Comparison of ENCODE assay signal across 1 cellular context in the genomic region with DNA sequence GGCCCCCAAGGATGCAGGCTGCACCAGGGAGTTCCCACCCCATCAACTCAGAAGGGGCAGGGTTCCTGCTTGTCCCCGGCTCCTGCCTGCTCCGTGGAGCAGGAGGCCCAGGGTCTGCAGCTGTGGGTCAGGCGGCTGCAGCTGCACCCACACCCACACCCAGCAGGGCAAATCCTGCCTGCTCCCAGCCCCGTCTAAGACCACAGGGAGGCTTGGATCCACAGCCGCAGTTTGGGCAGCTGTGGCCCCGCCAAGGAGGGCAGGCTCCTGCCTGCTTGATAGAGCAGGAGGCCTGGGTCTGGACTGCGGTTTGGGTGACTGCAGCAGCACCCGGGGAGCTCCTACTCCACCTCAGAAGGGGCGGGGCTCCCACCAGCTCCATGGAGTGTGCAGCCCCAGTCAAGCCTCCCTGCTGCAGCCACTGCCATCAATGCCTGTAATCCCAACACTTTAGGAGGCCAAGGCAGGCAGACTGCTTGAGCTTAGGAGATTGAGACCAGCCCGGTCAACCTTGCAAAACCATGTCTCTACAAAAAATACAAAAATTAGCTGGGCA.
TF ChIP-seq lines count a peak whose summit lies in the region.

No MANE protein-coding gene starts in this region.

TF ChIP-seq in WTC11, 78 proteins besides CTCF, POLR2A, EP300 and RAD21 (continued from another document):
- TF ChIP-seq, protein P1, sequence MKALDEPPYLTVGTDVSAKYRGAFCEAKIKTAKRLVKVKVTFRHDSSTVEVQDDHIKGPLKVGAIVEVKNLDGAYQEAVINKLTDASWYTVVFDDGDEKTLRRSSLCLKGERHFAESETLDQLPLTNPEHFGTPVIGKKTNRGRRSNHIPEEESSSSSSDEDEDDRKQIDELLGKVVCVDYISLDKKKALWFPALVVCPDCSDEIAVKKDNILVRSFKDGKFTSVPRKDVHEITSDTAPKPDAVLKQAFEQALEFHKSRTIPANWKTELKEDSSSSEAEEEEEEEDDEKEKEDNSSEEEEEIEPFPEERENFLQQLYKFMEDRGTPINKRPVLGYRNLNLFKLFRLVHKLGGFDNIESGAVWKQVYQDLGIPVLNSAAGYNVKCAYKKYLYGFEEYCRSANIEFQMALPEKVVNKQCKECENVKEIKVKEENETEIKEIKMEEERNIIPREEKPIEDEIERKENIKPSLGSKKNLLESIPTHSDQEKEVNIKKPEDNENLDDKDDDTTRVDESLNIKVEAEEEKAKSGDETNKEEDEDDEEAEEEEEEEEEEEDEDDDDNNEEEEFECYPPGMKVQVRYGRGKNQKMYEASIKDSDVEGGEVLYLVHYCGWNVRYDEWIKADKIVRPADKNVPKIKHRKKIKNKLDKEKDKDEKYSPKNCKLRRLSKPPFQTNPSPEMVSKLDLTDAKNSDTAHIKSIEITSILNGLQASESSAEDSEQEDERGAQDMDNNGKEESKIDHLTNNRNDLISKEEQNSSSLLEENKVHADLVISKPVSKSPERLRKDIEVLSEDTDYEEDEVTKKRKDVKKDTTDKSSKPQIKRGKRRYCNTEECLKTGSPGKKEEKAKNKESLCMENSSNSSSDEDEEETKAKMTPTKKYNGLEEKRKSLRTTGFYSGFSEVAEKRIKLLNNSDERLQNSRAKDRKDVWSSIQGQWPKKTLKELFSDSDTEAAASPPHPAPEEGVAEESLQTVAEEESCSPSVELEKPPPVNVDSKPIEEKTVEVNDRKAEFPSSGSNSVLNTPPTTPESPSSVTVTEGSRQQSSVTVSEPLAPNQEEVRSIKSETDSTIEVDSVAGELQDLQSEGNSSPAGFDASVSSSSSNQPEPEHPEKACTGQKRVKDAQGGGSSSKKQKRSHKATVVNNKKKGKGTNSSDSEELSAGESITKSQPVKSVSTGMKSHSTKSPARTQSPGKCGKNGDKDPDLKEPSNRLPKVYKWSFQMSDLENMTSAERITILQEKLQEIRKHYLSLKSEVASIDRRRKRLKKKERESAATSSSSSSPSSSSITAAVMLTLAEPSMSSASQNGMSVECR (CRISPR knock-in tag; IDR thresholded peaks at IDR 0.05; ENCODE audit: borderline replicate concordance): no peak
- TF ChIP-seq ZNF263 (CRISPR knock-in tag; IDR thresholded peaks at IDR 0.05; ENCODE audit: low read depth) (no peak), ZNF671 (CRISPR knock-in tag; IDR thresholded peaks at IDR 0.05) (no peak), NFATC4 (CRISPR knock-in tag; IDR thresholded peaks at IDR 0.05) (no peak), ZNF121 (CRISPR knock-in tag; IDR thresholded peaks at IDR 0.05) (no peak), FOXP1 (CRISPR knock-in tag; IDR thresholded peaks at IDR 0.05; ENCODE audit: borderline replicate concordance) (no peak), HMGA2 (CRISPR knock-in tag; IDR thresholded peaks at IDR 0.05) (no peak)
- TF ChIP-seq, protein P2, sequence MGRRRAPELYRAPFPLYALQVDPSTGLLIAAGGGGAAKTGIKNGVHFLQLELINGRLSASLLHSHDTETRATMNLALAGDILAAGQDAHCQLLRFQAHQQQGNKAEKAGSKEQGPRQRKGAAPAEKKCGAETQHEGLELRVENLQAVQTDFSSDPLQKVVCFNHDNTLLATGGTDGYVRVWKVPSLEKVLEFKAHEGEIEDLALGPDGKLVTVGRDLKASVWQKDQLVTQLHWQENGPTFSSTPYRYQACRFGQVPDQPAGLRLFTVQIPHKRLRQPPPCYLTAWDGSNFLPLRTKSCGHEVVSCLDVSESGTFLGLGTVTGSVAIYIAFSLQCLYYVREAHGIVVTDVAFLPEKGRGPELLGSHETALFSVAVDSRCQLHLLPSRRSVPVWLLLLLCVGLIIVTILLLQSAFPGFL (CRISPR knock-in tag; IDR thresholded peaks at IDR 0.05; ENCODE audit: borderline replicate concordance): no peak
- TF ChIP-seq, protein P3, sequence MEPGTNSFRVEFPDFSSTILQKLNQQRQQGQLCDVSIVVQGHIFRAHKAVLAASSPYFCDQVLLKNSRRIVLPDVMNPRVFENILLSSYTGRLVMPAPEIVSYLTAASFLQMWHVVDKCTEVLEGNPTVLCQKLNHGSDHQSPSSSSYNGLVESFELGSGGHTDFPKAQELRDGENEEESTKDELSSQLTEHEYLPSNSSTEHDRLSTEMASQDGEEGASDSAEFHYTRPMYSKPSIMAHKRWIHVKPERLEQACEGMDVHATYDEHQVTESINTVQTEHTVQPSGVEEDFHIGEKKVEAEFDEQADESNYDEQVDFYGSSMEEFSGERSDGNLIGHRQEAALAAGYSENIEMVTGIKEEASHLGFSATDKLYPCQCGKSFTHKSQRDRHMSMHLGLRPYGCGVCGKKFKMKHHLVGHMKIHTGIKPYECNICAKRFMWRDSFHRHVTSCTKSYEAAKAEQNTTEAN (CRISPR knock-in tag; IDR thresholded peaks at IDR 0.05): no peak
TF ChIP-seq in WTC11: peak in this region for 0.
